In genomic region chr1:111222308-111223125, GRCh38 we compare ENCODE assay signal across 8 cellular contexts. TPM values are rescaled to one million over a fixed set of nuclear protein-coding genes. Genes with fewer than 3 reads are reported as not detected.
DNase-seq lines count a peak whose midpoint lies in the region; ATAC-seq and TF ChIP-seq lines count a peak whose summit lies in the region.

No MANE protein-coding gene starts in this region.

- no peak overlapping the region for H3K4me3 ChIP-seq in MG63

- POLR2A ChIA-PET in CD4-positive, alpha-beta T cell (lab: Charles Lee), result interaction anchor here (0.8 to 22.0 kb wide), 12 partner anchors 8 to 184 kb away, joined by 3 to 756 read pairs (median 5); partner anchors contain the start of gene DENND2D

- peaks cover 3% of the 10 kb centered on the region for H3K36me3 Mint-ChIP-seq in CD4-positive, alpha-beta T cell (ENCODE audit: low read depth)

- H3K4me3 Mint-ChIP-seq in CD4-positive, alpha-beta T cell, result peak overlapping the region; percentile 85

- peak; percentile 59 to 79 (median 70) for DNase-seq in CD4-positive, alpha-beta T cell
- DNase-seq in MG63, result peak; percentile 78
- peak; percentile 67 for DNase-seq in SW480 (ENCODE audit: low spot score)
- peak; percentile 31 for DNase-seq in activated naive CD8-positive, alpha-beta T cell treated with anti-CD3 and anti-CD28 coated beads, Interleukin-2, amount 50 U/mL, for 16 hours (ENCODE audit: low read depth, low spot score)
- DNase-seq in cardiac septum (ENCODE audit: low spot score), result peak; percentile 88
- peak; percentile 32 for DNase-seq in renal cortical epithelial cell (ENCODE audit: low read depth)
- no peak for DNase-seq in foreskin melanocyte

- intact Hi-C loops in CD4-positive, alpha-beta T cell (cut with DNase I, micrococcal nuclease), result loop anchor here (1.0 to 10.0 kb wide), 11 partner anchors 20 to 545 kb away; partner anchors contain the start of gene CD53 (in 1 of the 2)
- intact Hi-C loops in cardiac septum (cut with DNase I), result loop anchor here (1.0 to 10.0 kb wide), 4 partner anchors 112 to 542 kb away; no protein-coding TSS in a partner anchor

- H3K9me3 Mint-ChIP-seq in CD4-positive, alpha-beta T cell, result peaks cover 5% of the 10 kb centered on the region

- no peaks in the 10 kb centered on the region for H3K27me3 Mint-ChIP-seq in CD4-positive, alpha-beta T cell

- H3K27ac Mint-ChIP-seq in CD4-positive, alpha-beta T cell, result peak overlapping the region; percentile 98

- H3K27me3 ChIP-seq in CD4-positive, alpha-beta T cell (ENCODE audit: control insufficient read depth, insufficient read depth, low read length), result no peaks in the 10 kb centered on the region
- no peaks in the 10 kb centered on the region for H3K27me3 ChIP-seq in MG63

- TF ChIP-seq CTCF in CD4-positive, alpha-beta T cell (IDR thresholded peaks at IDR 0.05), result peak; percentile 93

- H3K9me3 ChIP-seq in CD4-positive, alpha-beta T cell (ENCODE audit: control insufficient read depth, low read length), result no peaks in the 10 kb centered on the region
- no peaks in the 10 kb centered on the region for H3K9me3 ChIP-seq in MG63

- H3K36me3 ChIP-seq in MG63, result no peaks in the 10 kb centered on the region

- CTCF ChIA-PET in CD4-positive, alpha-beta T cell (lab: Charles Lee), result interaction anchor here (0.6 to 10.9 kb wide), 21 partner anchors 8 to 547 kb away, joined by 3 to 135 read pairs (median 4); partner anchors contain the start of genes ATP5PB, DENND2D and WDR77

- peaks cover 97% of the 10 kb centered on the region for H3K4me1 Mint-ChIP-seq in CD4-positive, alpha-beta T cell (ENCODE audit: low read depth)

- peak; percentile 21 for ATAC-seq in CD4-positive, alpha-beta T cell (ENCODE audit: poor library complexity)
- peak; percentile 3 for ATAC-seq in GM21447 (IDR thresholded peaks at IDR 0.05; ENCODE audit: unreplicated experiment)

- H3K27ac ChIP-seq in CD4-positive, alpha-beta T cell (ENCODE audit: low read depth, low read length), result peak overlapping the region; percentile 88

RNA-seq across cellular contexts. Expression of gene CHI3L2, which starts 5.0 kb away (rescaled TPM):
- 10 to 100 TPM; 13.9 to 15.7 TPM for total RNA-seq in CD4-positive, alpha-beta T cell
- 1.6 and 3.2 TPM in 2 replicates for total RNA-seq in MG63 (2014; rRNA removed; shearing (Covaris generic); ENCODE audit: low replicate concordance)
- total RNA-seq in cardiac septum (0.57 TPM), renal cortical epithelial cell (1.6 and 3.0 TPM in 2 replicates)

RNA-seq across cellular contexts. Expression of gene DENND2D, which starts 22.1 kb away (rescaled TPM):
- total RNA-seq in CD4-positive, alpha-beta T cell, result 10 to 100 TPM; 60.7 to 62.0 TPM
- total RNA-seq in MG63 (2014; rRNA removed; shearing (Covaris generic); ENCODE audit: low replicate concordance), result 2.6 and 4.7 TPM in 2 replicates
- total RNA-seq in cardiac septum, result 1.6 TPM
- total RNA-seq in renal cortical epithelial cell, result 33.4 and 35.3 TPM in 2 replicates
